Comparison of ENCODE assay signal across 11 cellular contexts in genomic region chr11:61581931-61582330, GRCh38. TPM values are rescaled to one million over a fixed set of nuclear protein-coding genes. Genes with fewer than 3 reads are reported as not detected.
DNase-seq lines count a peak whose midpoint lies in the region; TF ChIP-seq lines count a peak whose summit lies in the region.
"Had no signal": no experiment of that assay in that cellular context is flagged by ENCODE, and none has a peak within 500 bp of the region (broad histone marks: within the 10 kb centered on the region; RNA-seq: fewer than 3 reads in every experiment).

No MANE protein-coding gene starts in this region.

- no peak for TF ChIP-seq CTCF in RWPE1 (conservative IDR thresholded peaks at IDR 0.05; ENCODE audit: low read depth)
- TF ChIP-seq CTCF in endodermal cell (conservative IDR thresholded peaks at IDR 0.05) = no peak
- TF ChIP-seq CTCF in smooth muscle cell (IDR thresholded peaks at IDR 0.05; ENCODE audit: borderline replicate concordance, insufficient read depth, poor library complexity, severe bottlenecking) = no peak

- H3K36me3 ChIP-seq in endodermal cell (ENCODE audit: control insufficient read depth, insufficient read depth, low read length) = no peaks in the 10 kb centered on the region
- no peaks in the 10 kb centered on the region for H3K36me3 ChIP-seq in smooth muscle cell (ENCODE audit: low read depth)
- H3K36me3 ChIP-seq: SJSA1, transverse colon had no signal

- peak overlapping the region; percentile 83 for H3K4me2 ChIP-seq in smooth muscle cell

- peaks cover 14% of the 10 kb centered on the region for H3K4me1 Mint-ChIP-seq in activated CD4-positive, alpha-beta T cell treated with anti-CD3 and anti-CD28 coated beads, Interleukin-2, amount 10 ng/mL, durations not matched to agents 7 days and 5 days
- peaks cover 12% of the 10 kb centered on the region for H3K4me1 Mint-ChIP-seq in endodermal cell

- H3K27me3 ChIP-seq in endodermal cell (ENCODE audit: control insufficient read depth, insufficient read depth, low read length, poor library complexity, severe bottlenecking) (peaks cover 65% of the 10 kb centered on the region), smooth muscle cell (ENCODE audit: low read depth) (peaks cover 18% of the 10 kb centered on the region)

- peak overlapping the region; percentile 72 for H3K4me3 Mint-ChIP-seq in activated CD4-positive, alpha-beta T cell treated with anti-CD3 and anti-CD28 coated beads, Interleukin-2, amount 10 ng/mL, durations not matched to agents 7 days and 5 days
- H3K4me3 Mint-ChIP-seq in endodermal cell = peak overlapping the region; percentile 49

- no peaks in the 10 kb centered on the region for H3K4me1 ChIP-seq in endodermal cell (ENCODE audit: control insufficient read depth, insufficient read depth, low read length)
- H3K4me1 ChIP-seq in smooth muscle cell (ENCODE audit: low read depth) = peaks cover 14% of the 10 kb centered on the region

- H4K20me1 ChIP-seq in smooth muscle cell (ENCODE audit: low read depth) = no peaks in the 10 kb centered on the region

- H3K4me3 ChIP-seq in endodermal cell (ENCODE audit: low read length) (no peak overlapping the region), smooth muscle cell (no peak overlapping the region)

- DNase-seq in activated CD4-positive, alpha-beta T cell treated with anti-CD3 and anti-CD28 coated beads, Interleukin-2, amount 10 ng/mL, durations not matched to agents 7 days and 5 days = no peak
- DNase-seq in activated CD4-positive, alpha-beta T cell treated with anti-CD3 and anti-CD28 coated beads, Interleukin-2, amount 50 U/mL, for 48 hours = no peak
- DNase-seq in RWPE1 (ENCODE audit: low spot score) (no peak), endodermal cell (no peak), smooth muscle cell (lab: John Stamatoyannopoulos, UW; ENCODE audit: unreplicated experiment) (no peak), UCSD-AML1 (lab: John Stamatoyannopoulos, UW; ENCODE audit: unreplicated experiment) (no peak), NCI-H345 (lab: John Stamatoyannopoulos, UW) (no peak), DMS 273 treated with DMSO at 0.1 percent for 48 hours (lab: John Stamatoyannopoulos, UW) (no peak)

- WGBS in endodermal cell (ENCODE audit: insufficient coverage in 1 of 2, insufficient read length in 1 of 2), 2 experiments = 76% methylated on average over 2 of the region's 2 CpGs; no CpG with 5 or more reads in 1 of the 2 experiments
- 86% methylated on average over 2 of the region's 2 CpGs for WGBS in smooth muscle cell (ENCODE audit: low lambda C conversion rate)

- H3K9ac ChIP-seq in endodermal cell (ENCODE audit: extremely low read depth, low read length, poor library complexity, severe bottlenecking) = no peak overlapping the region
- no peak overlapping the region for H3K9ac ChIP-seq in smooth muscle cell (ENCODE audit: low read depth)

- CTCF ChIA-PET in activated CD4-positive, alpha-beta T cell treated with anti-CD3 and anti-CD28 coated beads, Interleukin-2, amount 10 ng/mL, durations not matched to agents 7 days and 5 days (lab: Charles Lee) = interaction anchor here (0.6 to 1.0 kb wide), 9 partner anchors 10 to 571 kb away, joined by 3 to 6 read pairs (median 3); no protein-coding TSS in a partner anchor
- CTCF ChIA-PET in RWPE1 (lab: Yijun Ruan, JAX) = interaction anchor here (0.6 to 1.1 kb wide), 9 partner anchors 8 to 736 kb away, joined by 3 to 10 read pairs (median 4); no protein-coding TSS in a partner anchor

- POLR2A ChIA-PET in activated CD4-positive, alpha-beta T cell treated with anti-CD3 and anti-CD28 coated beads, Interleukin-2, amount 10 ng/mL, durations not matched to agents 7 days and 5 days (lab: Charles Lee) = no interaction called here
- POLR2A ChIA-PET in RWPE1 (lab: Yijun Ruan, JAX; ENCODE audit: low non-redundant PET) = interaction anchor here (0.6 kb wide), 1 partner anchor 402 kb away, joined by 4 read pairs; no protein-coding TSS in a partner anchor

- peak overlapping the region; percentile 84 for H3K27ac ChIP-seq in RWPE1
- no peak overlapping the region for H3K27ac ChIP-seq in endodermal cell (ENCODE audit: low read depth, low read length)
- no peak overlapping the region for H3K27ac ChIP-seq in smooth muscle cell (ENCODE audit: low read depth)
- H3K27ac ChIP-seq: foreskin keratinocyte, SJSA1 had no signal

- peaks cover 63% of the 10 kb centered on the region for H3K27me3 Mint-ChIP-seq in activated CD4-positive, alpha-beta T cell treated with anti-CD3 and anti-CD28 coated beads, Interleukin-2, amount 10 ng/mL, durations not matched to agents 7 days and 5 days
- H3K27me3 Mint-ChIP-seq in endodermal cell (ENCODE audit: insufficient read depth) = peaks cover 75% of the 10 kb centered on the region

- no peaks in the 10 kb centered on the region for H3K36me3 Mint-ChIP-seq in activated CD4-positive, alpha-beta T cell treated with anti-CD3 and anti-CD28 coated beads, Interleukin-2, amount 10 ng/mL, durations not matched to agents 7 days and 5 days (ENCODE audit: low read depth)
- H3K36me3 Mint-ChIP-seq in endodermal cell (ENCODE audit: low read depth) = no peaks in the 10 kb centered on the region

- no peaks in the 10 kb centered on the region for H3K9me3 ChIP-seq in endodermal cell (ENCODE audit: control insufficient read depth, low read length)
- no peaks in the 10 kb centered on the region for H3K9me3 ChIP-seq in smooth muscle cell (replicated peaks; ENCODE audit: low read depth)
- H3K9me3 ChIP-seq: transverse colon had no signal

- H3F3A ChIP-seq in smooth muscle cell (ENCODE audit: low read depth) = no peaks in the 10 kb centered on the region

- no peak overlapping the region for H2AFZ ChIP-seq in smooth muscle cell (ENCODE audit: low read depth)

- no peaks in the 10 kb centered on the region for H3K79me2 ChIP-seq in smooth muscle cell (ENCODE audit: low read depth)

- H3K9me3 Mint-ChIP-seq in activated CD4-positive, alpha-beta T cell treated with anti-CD3 and anti-CD28 coated beads, Interleukin-2, amount 10 ng/mL, durations not matched to agents 7 days and 5 days = no peaks in the 10 kb centered on the region
- no peaks in the 10 kb centered on the region for H3K9me3 Mint-ChIP-seq in endodermal cell

- no peak overlapping the region for H3K27ac Mint-ChIP-seq in activated CD4-positive, alpha-beta T cell treated with anti-CD3 and anti-CD28 coated beads, Interleukin-2, amount 10 ng/mL, durations not matched to agents 7 days and 5 days
- H3K27ac Mint-ChIP-seq in endodermal cell = no peak overlapping the region

RNA-seq across cellular contexts. Expression of gene SYT7, which starts 1.1 kb away (rescaled TPM):
- total RNA-seq in activated CD4-positive, alpha-beta T cell treated with anti-CD3 and anti-CD28 coated beads, Interleukin-2, amount 10 ng/mL, durations not matched to agents 7 days and 5 days = not detected
- total RNA-seq in endodermal cell = 1 to 10 TPM; 2.0 to 3.4 TPM
- polyA plus RNA-seq in endodermal cell (2013, experiment 1 of 2) = 4.0 TPM
- 3.2 TPM for polyA plus RNA-seq in endodermal cell (2013, experiment 2 of 2)
- total RNA-seq in smooth muscle cell = 3.7 and 4.0 TPM in 2 replicates
- 0.79 and 4.8 TPM in 2 replicates for polyA plus RNA-seq in smooth muscle cell
- total RNA-seq: SJSA1 had no signal
